Comparison of ENCODE assay signal across 33 cellular contexts in genomic region chr13:98129059-98129741, GRCh38. TPM values are rescaled to one million over a fixed set of nuclear protein-coding genes. Genes with fewer than 3 reads are reported as not detected.
DNase-seq lines count a peak whose midpoint lies in the region; ATAC-seq and TF ChIP-seq lines count a peak whose summit lies in the region.
"Had no signal": no experiment of that assay in that cellular context is flagged by ENCODE, and none has a peak within 500 bp of the region (broad histone marks: within the 10 kb centered on the region; RNA-seq: fewer than 3 reads in every experiment).

No MANE protein-coding gene starts in this region.

- H3K4me1 Mint-ChIP-seq in chondrocyte (ENCODE audit: low read depth), result peaks cover 6% of the 10 kb centered on the region
- no peaks in the 10 kb centered on the region for H3K4me1 Mint-ChIP-seq in activated naive CD4-positive, alpha-beta T cell treated with anti-CD3 and anti-CD28 coated beads for 36 hours (ENCODE audit: low read depth)
- H3K4me1 Mint-ChIP-seq: activated naive CD8-positive, alpha-beta T cell treated with anti-CD3 and anti-CD28 coated beads for 36 hours; activated T-helper 17 cell treated with anti-CD3 and anti-CD28 coated beads, Interleukin-2, amount 50 U/mL, for 72 hours; CD8-positive, alpha-beta memory T cell had no signal

- peak overlapping the region; percentile 20 for H3K27ac ChIP-seq in GM23248
- H3K27ac ChIP-seq: coronary artery, heart left ventricle, neutrophil had no signal

- H4K20me1 ChIP-seq in GM23248 (ENCODE audit: insufficient read depth), result no peaks in the 10 kb centered on the region

- H3K4me2 ChIP-seq in GM23248 (ENCODE audit: unreplicated experiment), result no peak overlapping the region

- ATAC-seq in HG02571 (IDR thresholded peaks at IDR 0.05; ENCODE audit: unreplicated experiment) (no peak), HG03135 (IDR thresholded peaks at IDR 0.05; ENCODE audit: unreplicated experiment) (no peak)
- ATAC-seq: activated T-helper 17 cell treated with anti-CD3 and anti-CD28 coated beads, Interleukin-2, amount 50 U/mL, for 72 hours; heart left ventricle had no signal

- no peaks in the 10 kb centered on the region for H3K9me2 ChIP-seq in GM23248 (ENCODE audit: insufficient read depth)

- WGBS in GM23248 (ENCODE audit: low coverage in 1 of 2, low lambda C conversion rate in 2 of 2, missing lambda C conversion rate in 2 of 2), 2 experiments, result 53 to 57% methylated on average over 5 of the region's 5 CpGs

- intact Hi-C loops in activated naive CD4-positive, alpha-beta T cell treated with anti-CD3 and anti-CD28 coated beads for 36 hours (cut with micrococcal nuclease), result no loop called here

- peak; percentile 29 for TF ChIP-seq CTCF in chondrocyte (IDR thresholded peaks at IDR 0.05)

- H3K79me2 ChIP-seq in GM23248 (ENCODE audit: insufficient read depth), result no peaks in the 10 kb centered on the region

- H3K4me3 ChIP-seq in GM23248, result no peak overlapping the region
- H3K4me3 ChIP-seq: coronary artery, heart left ventricle had no signal

- H3K27ac Mint-ChIP-seq in chondrocyte (ENCODE audit: unreplicated experiment), result no peak overlapping the region
- no peak overlapping the region for H3K27ac Mint-ChIP-seq in activated naive CD4-positive, alpha-beta T cell treated with anti-CD3 and anti-CD28 coated beads for 36 hours
- H3K27ac Mint-ChIP-seq: activated B cell treated with CpG ODN at 0.5 μM for 24 hours; activated naive CD8-positive, alpha-beta T cell treated with anti-CD3 and anti-CD28 coated beads for 36 hours; activated T-helper 17 cell treated with anti-CD3 and anti-CD28 coated beads, Interleukin-2, amount 50 U/mL, for 72 hours; CD8-positive, alpha-beta memory T cell; endodermal cell; type B pancreatic cell had no signal

- H3K9me3 Mint-ChIP-seq in chondrocyte (ENCODE audit: low read depth), result peaks cover 2% of the 10 kb centered on the region
- H3K9me3 Mint-ChIP-seq in activated naive CD4-positive, alpha-beta T cell treated with anti-CD3 and anti-CD28 coated beads for 36 hours, result peaks cover 5% of the 10 kb centered on the region

- in situ Hi-C loops in GM23248 (cut with MboI), result no loop called here

- H3K27me3 ChIP-seq in GM23248 (replicated peaks; ENCODE audit: insufficient read depth), result no peaks in the 10 kb centered on the region
- H3K27me3 ChIP-seq: heart left ventricle, neutrophil had no signal

- CTCF ChIA-PET in activated naive CD4-positive, alpha-beta T cell treated with anti-CD3 and anti-CD28 coated beads for 36 hours (lab: Charles Lee), result no interaction called here

- no peak overlapping the region for H3K4me3 Mint-ChIP-seq in chondrocyte (ENCODE audit: unreplicated experiment)
- no peak overlapping the region for H3K4me3 Mint-ChIP-seq in activated naive CD4-positive, alpha-beta T cell treated with anti-CD3 and anti-CD28 coated beads for 36 hours
- H3K4me3 Mint-ChIP-seq: activated B cell treated with CpG ODN at 0.5 μM for 24 hours; activated naive CD8-positive, alpha-beta T cell treated with anti-CD3 and anti-CD28 coated beads for 36 hours; activated T-helper 17 cell treated with anti-CD3 and anti-CD28 coated beads, Interleukin-2, amount 50 U/mL, for 72 hours; CD8-positive, alpha-beta memory T cell; endodermal cell; type B pancreatic cell had no signal

- H3K27me3 Mint-ChIP-seq in chondrocyte (ENCODE audit: low read depth), result no peaks in the 10 kb centered on the region
- H3K27me3 Mint-ChIP-seq in activated naive CD4-positive, alpha-beta T cell treated with anti-CD3 and anti-CD28 coated beads for 36 hours (ENCODE audit: low read depth), result peaks cover 26% of the 10 kb centered on the region

- H2AFZ ChIP-seq in GM23248, result no peak overlapping the region

- no peaks in the 10 kb centered on the region for H3K9me3 ChIP-seq in GM23248 (ENCODE audit: low read depth)
- H3K9me3 ChIP-seq: heart left ventricle, neutrophil had no signal

- H3F3A ChIP-seq in GM23248 (ENCODE audit: insufficient read depth), result peaks cover 12% of the 10 kb centered on the region

- H3K9ac ChIP-seq in GM23248, result no peak overlapping the region

- H3K36me3 ChIP-seq in GM23248 (ENCODE audit: low read depth), result no peaks in the 10 kb centered on the region
- H3K36me3 ChIP-seq: heart left ventricle, neutrophil had no signal

- H3K4me1 ChIP-seq in GM23248 (ENCODE audit: insufficient read depth), result peaks cover 13% of the 10 kb centered on the region
- H3K4me1 ChIP-seq: heart left ventricle had no signal

- H3K36me3 Mint-ChIP-seq in chondrocyte (ENCODE audit: low read depth), result no peaks in the 10 kb centered on the region
- H3K36me3 Mint-ChIP-seq in activated naive CD4-positive, alpha-beta T cell treated with anti-CD3 and anti-CD28 coated beads for 36 hours (ENCODE audit: low read depth), result no peaks in the 10 kb centered on the region
- H3K36me3 Mint-ChIP-seq: activated naive CD8-positive, alpha-beta T cell treated with anti-CD3 and anti-CD28 coated beads for 36 hours had no signal

- DNase-seq in GM23248 (peak; percentile 82), RKO (ENCODE audit: low spot score) (peak; percentile 56), chondrocyte (ENCODE audit: low spot score) (no peak), iris pigment epithelial cell (ENCODE audit: low read depth) (peak; percentile 51)
- DNase-seq in activated naive CD4-positive, alpha-beta T cell treated with anti-CD3 and anti-CD28 coated beads for 36 hours, result no peak
- no peak for DNase-seq in stimulated activated CD4-positive, alpha-beta T cell treated with anti-CD3 and anti-CD28 coated beads, Interleukin-1b, Interleukin-23, amount 100 ng/mL, for 48 hours
- DNase-seq: activated B cell treated with CpG ODN at 0.5 μM for 24 hours; activated CD4-positive, alpha-beta T cell treated with anti-CD3 and anti-CD28 coated beads, Interleukin-2, amount 50 U/mL, for 48 hours; activated CD8-positive, alpha-beta memory T cell treated with anti-CD3 and anti-CD28 coated beads, Interleukin-2, amount 50 U/mL, for 4 hours; activated naive CD8-positive, alpha-beta T cell treated with anti-CD3 and anti-CD28 coated beads for 36 hours; AML-193; CD8-positive, alpha-beta memory T cell; endodermal cell; GF-D8; heart left ventricle; mesenchymal stem cell; NCI-H1092 treated with DMSO at 0.1 percent for 48 hours; NCI-H2029; NCI-H2227 treated with DMSO at 0.1 percent for 48 hours; NCI-H748 treated with DMSO at 0.1 percent for 48 hours; OCI-M1; Right ventricle myocardium superior; small intestine; T-helper 9 cell had no signal

RNA-seq across cellular contexts. Expression of gene FARP1, which starts 13.7 kb away (rescaled TPM):
- total RNA-seq in GM23248 (2014; rRNA removed; shearing (Covaris generic)), result 43.3 and 56.6 TPM in 2 replicates
- 53.7 and 55.9 TPM in 2 replicates for polyA plus RNA-seq in GM23248 (2016; fragmentation: Nextera tagmentation; extraction: Ambion mirVana)
- total RNA-seq in chondrocyte, result 237 to 331 TPM (median 328 TPM) in 3 replicates
- total RNA-seq in activated naive CD4-positive, alpha-beta T cell treated with anti-CD3 and anti-CD28 coated beads for 36 hours, result under 1 TPM; 0.27 to 0.38 TPM

RNA-seq across cellular contexts. Expression of gene RNF113B, which starts 47.9 kb away (rescaled TPM):
- not detected in 2 replicates for total RNA-seq in GM23248 (2014; rRNA removed; shearing (Covaris generic))
- not detected in 2 replicates for polyA plus RNA-seq in GM23248 (2016; fragmentation: Nextera tagmentation; extraction: Ambion mirVana)
- not detected in 3 replicates for total RNA-seq in chondrocyte
- not detected for total RNA-seq in activated naive CD4-positive, alpha-beta T cell treated with anti-CD3 and anti-CD28 coated beads for 36 hours
- total RNA-seq: activated B cell treated with CpG ODN at 0.5 μM for 24 hours; activated naive CD8-positive, alpha-beta T cell treated with anti-CD3 and anti-CD28 coated beads for 36 hours; activated T-helper 17 cell treated with anti-CD3 and anti-CD28 coated beads, Interleukin-2, amount 50 U/mL, for 72 hours; CD8-positive, alpha-beta memory T cell; endodermal cell; heart left ventricle; myocyte; pulmonary artery endothelial cell; Right ventricle myocardium superior; subcutaneous adipose tissue had no signal
- polyA plus RNA-seq: CD8-positive, alpha-beta memory T cell; heart left ventricle; small intestine had no signal

Comparison
In these comparisons a context has a peak if more than half of its experiments do, and no peak if none do; other contexts are left out.
1. DNase-seq: peak in GM23248 (single experiment), RKO (single experiment) and iris pigment epithelial cell (single experiment); none in chondrocyte (single experiment), activated naive CD4-positive, alpha-beta T cell treated with anti-CD3 and anti-CD28 coated beads for 36 hours (single experiment) and stimulated activated CD4-positive, alpha-beta T cell treated with anti-CD3 and anti-CD28 coated beads, Interleukin-1b, Interleukin-23, amount 100 ng/mL, for 48 hours (single experiment).
2. RNA of gene FARP1, which starts 13.7 kb away (total RNA-seq): 237 to 331 TPM in chondrocyte and 43.3 to 56.6 TPM in GM23248; 0.27 to 0.38 TPM in activated naive CD4-positive, alpha-beta T cell treated with anti-CD3 and anti-CD28 coated beads for 36 hours; every median in the first group is over 10 times any median in the second.